ENCODE assay signal across 16 cellular contexts in genomic region chr12:46351861-46352595, GRCh38.
"Had no signal": no experiment of that assay in that cellular context is flagged by ENCODE, and none has a peak within 500 bp of the region (broad histone marks: within the 10 kb centered on the region; RNA-seq: fewer than 3 reads in every experiment).

No MANE protein-coding gene starts in this region.

- H3K4me3 ChIP-seq: colonic mucosa, psoas muscle had no signal

- H3K27ac ChIP-seq: colonic mucosa, psoas muscle had no signal

- H3K9me3 Mint-ChIP-seq: naive thymus-derived CD8-positive, alpha-beta T cell had no signal

- H3K36me3 Mint-ChIP-seq: naive thymus-derived CD8-positive, alpha-beta T cell had no signal

- H3K27me3 ChIP-seq: colonic mucosa had no signal

- H3K27me3 Mint-ChIP-seq: activated CD4-positive, alpha-beta memory T cell treated with anti-CD3 and anti-CD28 coated beads, Interleukin-2, amount 10 ng/mL, durations not matched to agents 7 days and 5 days; activated naive CD8-positive, alpha-beta T cell treated with anti-CD3 and anti-CD28 coated beads, Interleukin-2, amount 10 ng/mL, durations not matched to agents 7 days and 5 days; naive thymus-derived CD8-positive, alpha-beta T cell; T-helper 17 cell had no signal

- ATAC-seq: left cardiac atrium; naive thymus-derived CD8-positive, alpha-beta T cell; psoas muscle; stimulated activated naive CD8-positive, alpha-beta T cell treated with anti-CD3 and anti-CD28 coated beads, Interleukin-15, Interleukin-2, amounts not matched to agents 100 U/mL and 50 U/mL, for 24 hours; T-helper 17 cell had no signal

- H3K27ac Mint-ChIP-seq: activated CD4-positive, alpha-beta memory T cell treated with anti-CD3 and anti-CD28 coated beads, Interleukin-2, amount 10 ng/mL, durations not matched to agents 7 days and 5 days; activated naive CD8-positive, alpha-beta T cell treated with anti-CD3 and anti-CD28 coated beads, Interleukin-2, amount 10 ng/mL, durations not matched to agents 7 days and 5 days; naive thymus-derived CD8-positive, alpha-beta T cell; T-helper 17 cell had no signal

- DNase-seq: activated CD4-positive, alpha-beta memory T cell treated with anti-CD3 and anti-CD28 coated beads, Interleukin-2, amount 10 ng/mL, durations not matched to agents 7 days and 5 days; activated CD4-positive, CD25-positive, alpha-beta regulatory T cell treated with anti-CD3 and anti-CD28 coated beads, Interleukin-2, amount 50 U/mL, for 72 hours; activated gamma-delta T cell treated with Interleukin-2 at 50 U/mL for 16 hours; activated naive CD8-positive, alpha-beta T cell treated with anti-CD3 and anti-CD28 coated beads, Interleukin-2, amount 10 ng/mL, durations not matched to agents 7 days and 5 days; activated T-cell treated with anti-CD3 and anti-CD28 coated beads, Interleukin-2, amount 50 U/mL, for 48 hours; colonic mucosa; effector memory CD4-positive, alpha-beta T cell; foreskin fibroblast; left cardiac atrium; naive thymus-derived CD8-positive, alpha-beta T cell; nucleus accumbens; psoas muscle; stimulated activated CD4-positive, alpha-beta T cell treated with anti-CD3 and anti-CD28 coated beads, Interleukin-2, amount 100 ng/mL, for 48 hours; stimulated activated CD8-positive, alpha-beta memory T cell treated with anti-CD3 and anti-CD28 coated beads, Interleukin-4, amount 100 ng/mL, for 48 hours; stimulated activated naive CD8-positive, alpha-beta T cell treated with anti-CD3 and anti-CD28 coated beads, Interleukin-15, Interleukin-2, amounts not matched to agents 100 U/mL and 50 U/mL, for 24 hours; T-helper 17 cell had no signal

- H3K4me3 Mint-ChIP-seq: activated CD4-positive, alpha-beta memory T cell treated with anti-CD3 and anti-CD28 coated beads, Interleukin-2, amount 10 ng/mL, durations not matched to agents 7 days and 5 days; activated naive CD8-positive, alpha-beta T cell treated with anti-CD3 and anti-CD28 coated beads, Interleukin-2, amount 10 ng/mL, durations not matched to agents 7 days and 5 days; naive thymus-derived CD8-positive, alpha-beta T cell; T-helper 17 cell had no signal
